In the genomic region with DNA sequence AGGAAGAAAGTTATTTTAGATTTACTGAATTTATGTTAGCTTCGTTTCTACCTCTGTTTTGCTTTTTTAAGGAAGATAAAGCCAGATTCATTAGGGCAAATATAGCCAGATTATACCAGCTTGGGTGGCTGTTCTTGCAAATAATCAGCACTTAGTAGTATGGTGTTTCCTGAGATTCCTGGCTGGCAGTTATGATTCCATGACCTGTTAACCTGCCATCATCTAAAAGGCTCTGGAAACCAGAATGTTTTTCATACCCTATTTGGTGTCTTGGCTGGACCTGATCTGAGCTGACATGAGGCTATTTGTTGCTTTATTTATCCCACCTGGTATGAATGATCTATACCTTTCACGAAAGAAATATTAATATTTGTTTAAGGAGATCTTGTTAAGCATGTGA, we compare ENCODE assay signal across 24 cellular contexts.
DNase-seq lines count a peak whose midpoint lies in the region; ATAC-seq and TF ChIP-seq lines count a peak whose summit lies in the region.
"Had no signal": no experiment of that assay in that cellular context is flagged by ENCODE, and none has a peak within 500 bp of the region (broad histone marks: within the 10 kb centered on the region; RNA-seq: fewer than 3 reads in every experiment).

No MANE protein-coding gene starts in this region.

- TF ChIP-seq EP300 in transverse colon (IDR thresholded peaks at IDR 0.05; ENCODE audit: low read depth): no peak

- no peak overlapping the region for H3K9ac ChIP-seq in mesenchymal stem cell (ENCODE audit: low read length)

- no peak overlapping the region for H4K8ac ChIP-seq in mesenchymal stem cell (ENCODE audit: low read length)

- no peak overlapping the region for H3K4me3 ChIP-seq in CD4-positive, alpha-beta memory T cell (ENCODE audit: low read length in 2 of 2)
- H3K4me3 ChIP-seq in mesenchymal stem cell (ENCODE audit: insufficient read depth in 1 of 2, low read depth in 1 of 2, low read length in 2 of 2) (no peak overlapping the region), transverse colon (no peak overlapping the region)
- H3K4me3 ChIP-seq: K562, SJCRH30 had no signal

- no peaks in the 10 kb centered on the region for H3K9me3 Mint-ChIP-seq in CD4-positive, alpha-beta memory T cell
- no peaks in the 10 kb centered on the region for H3K9me3 Mint-ChIP-seq in brain
- no peaks in the 10 kb centered on the region for H3K9me3 Mint-ChIP-seq in type B pancreatic cell
- H3K9me3 Mint-ChIP-seq: CD14-positive monocyte had no signal

- DNase-seq in CD4-positive, alpha-beta memory T cell: no peak
- DNase-seq in mesenchymal stem cell (no peak), type B pancreatic cell (ENCODE audit: extremely low spot score, unreplicated experiment) (no peak), transverse colon (no peak), cerebellum (ENCODE audit: low spot score) (no peak)
- DNase-seq: Calu3; DMS153; MV-4-11; NCI-H1105; NCI-H1436 treated with DMSO at 0.1 percent for 48 hours; NCI-H187 treated with DMSO at 0.1 percent for 48 hours; NCI-H2171 treated with DMSO at 0.1 percent for 48 hours; NCI-H345; NCI-H524; NCI-H748 treated with DMSO at 0.1 percent for 48 hours; NK-92 treated with Interleukin-12 subunit alpha and Interleukin-12 subunit beta, amount 100 ng/mL, for 24 hours; PC-3; SJCRH30 had no signal

- no peak for ATAC-seq in GM21423 (IDR thresholded peaks at IDR 0.05; ENCODE audit: unreplicated experiment)
- ATAC-seq: K562, PC-3, SK-N-SH treated with all-trans-retinoic acid at 6 μM for 48 hours had no signal

- H3K36me3 Mint-ChIP-seq in CD4-positive, alpha-beta memory T cell: peaks cover 32 to 55% of the 10 kb centered on the region in 2 donors
- H3K36me3 Mint-ChIP-seq in brain (peaks cover 45% of the 10 kb centered on the region), type B pancreatic cell (peaks cover 18% of the 10 kb centered on the region)

- peak overlapping the region; percentile 22 for H2AK5ac ChIP-seq in mesenchymal stem cell (ENCODE audit: low read length, severe bottlenecking)

- no peak overlapping the region for H2BK120ac ChIP-seq in mesenchymal stem cell (ENCODE audit: low read depth, low read length)

- peak overlapping the region in 4 of 7 donors; percentile 15 to 57 (median 50) for H3K27ac Mint-ChIP-seq in CD4-positive, alpha-beta memory T cell
- H3K27ac Mint-ChIP-seq in brain (peak overlapping the region in 3 of 5 experiments; percentile 33 to 77 (median 49)), type B pancreatic cell (peak overlapping the region; percentile 31)

- H3K4ac ChIP-seq in mesenchymal stem cell (ENCODE audit: low read depth in 1 of 2, low read length in 2 of 2): no peak overlapping the region

- H3K4me1 Mint-ChIP-seq in CD4-positive, alpha-beta memory T cell: peaks cover 0 to 6% (median 0%) of the 10 kb centered on the region in 4 donors
- H3K4me1 Mint-ChIP-seq in brain (peaks cover 30% of the 10 kb centered on the region), type B pancreatic cell (ENCODE audit: unreplicated experiment) (peaks cover 24% of the 10 kb centered on the region)

- H4K91ac ChIP-seq in mesenchymal stem cell (ENCODE audit: low read length): no peak overlapping the region

- H2AFZ ChIP-seq in mesenchymal stem cell (ENCODE audit: low read depth, low read length): no peak overlapping the region

- H3K27ac ChIP-seq in CD4-positive, alpha-beta memory T cell (ENCODE audit: low read depth, low read length): no peak overlapping the region
- H3K27ac ChIP-seq in mesenchymal stem cell (ENCODE audit: low read length, poor library complexity, severe bottlenecking) (no peak overlapping the region), transverse colon (no peak overlapping the region)
- H3K27ac ChIP-seq: HL-60, SJCRH30 had no signal

- TF ChIP-seq POLR2A in transverse colon (IDR thresholded peaks at IDR 0.05): no peak

- no peak overlapping the region for H3K14ac ChIP-seq in mesenchymal stem cell (ENCODE audit: low read length in 2 of 2)

- intact Hi-C loops in CD4-positive, alpha-beta memory T cell (cut with micrococcal nuclease): no loop called here
- intact Hi-C loops in transverse colon (cut with DNase I; ENCODE audit: low total_unique reads): loop anchor here (5.0 kb wide), 1 partner anchor 115 kb away; a partner anchor contains a TSS

- in situ Hi-C loops in transverse colon (cut with MboI; ENCODE audit: low pct_ligation_motif_present in 1 of 4, low pct_unique_long_range_greater_than_20kb in 1 of 4, low sequenced_read_pairs in 3 of 4): loop anchor here in 1 of 4 donors (25.0 kb wide), 1 partner anchor 110 kb away; a partner anchor contains a TSS

- peaks cover 21% of the 10 kb centered on the region for H3K36me3 ChIP-seq in CD4-positive, alpha-beta memory T cell (ENCODE audit: insufficient read depth, low read length)
- H3K36me3 ChIP-seq in mesenchymal stem cell (ENCODE audit: control insufficient read depth in 1 of 2, insufficient read depth in 2 of 2, low read depth in 1 of 2, low read length in 2 of 2) (peaks cover 2 to 24% of the 10 kb centered on the region in 2 experiments), transverse colon (peaks cover 0 to 9% (median 0%) of the 10 kb centered on the region in 4 donors)
- H3K36me3 ChIP-seq: SJCRH30 had no signal

- H3K18ac ChIP-seq in mesenchymal stem cell (ENCODE audit: low read depth in 1 of 2, low read length in 2 of 2): no peak overlapping the region

- CTCF ChIA-PET in CD4-positive, alpha-beta memory T cell (lab: Charles Lee; ENCODE audit: partially characterized antibody): interaction anchor here (3.4 kb wide), 1 partner anchor 8 kb away, joined by 33 read pairs; no protein-coding TSS in a partner anchor

- H3K4me3 Mint-ChIP-seq in CD4-positive, alpha-beta memory T cell: no peak overlapping the region
- no peak overlapping the region for H3K4me3 Mint-ChIP-seq in brain
- H3K4me3 Mint-ChIP-seq in type B pancreatic cell: no peak overlapping the region
- H3K4me3 Mint-ChIP-seq: CD14-positive monocyte had no signal

- no peak overlapping the region for H2BK12ac ChIP-seq in mesenchymal stem cell (ENCODE audit: low read length in 2 of 2)

- H2BK5ac ChIP-seq in mesenchymal stem cell (ENCODE audit: low read depth, low read length, poor library complexity, severe bottlenecking): no peak overlapping the region

- H3K27me3 ChIP-seq in CD4-positive, alpha-beta memory T cell (ENCODE audit: insufficient read depth, low read length): no peaks in the 10 kb centered on the region
- no peaks in the 10 kb centered on the region for H3K27me3 ChIP-seq in mesenchymal stem cell (ENCODE audit: control insufficient read depth in 1 of 2, insufficient read depth in 1 of 2, low read length in 2 of 2)
- H3K27me3 ChIP-seq in transverse colon: no peaks in the 10 kb centered on the region
- H3K27me3 ChIP-seq: SJCRH30 had no signal

- POLR2A ChIA-PET in CD4-positive, alpha-beta memory T cell (lab: Charles Lee; ENCODE audit: partially characterized antibody): no interaction called here

- no peak overlapping the region for H3K4me2 ChIP-seq in mesenchymal stem cell (ENCODE audit: low read length, poor library complexity, severe bottlenecking)

- no peaks in the 10 kb centered on the region for H3K27me3 Mint-ChIP-seq in CD4-positive, alpha-beta memory T cell
- no peaks in the 10 kb centered on the region for H3K27me3 Mint-ChIP-seq in brain
- H3K27me3 Mint-ChIP-seq in type B pancreatic cell: no peaks in the 10 kb centered on the region

- no peaks in the 10 kb centered on the region for H3K9me3 ChIP-seq in CD4-positive, alpha-beta memory T cell (ENCODE audit: control insufficient read depth in 1 of 2, low read length in 2 of 2)
- no peaks in the 10 kb centered on the region for H3K9me3 ChIP-seq in mesenchymal stem cell (ENCODE audit: control insufficient read depth, low read length)
- no peaks in the 10 kb centered on the region for H3K9me3 ChIP-seq in transverse colon
- H3K9me3 ChIP-seq: SJCRH30 had no signal

- peaks cover 13% of the 10 kb centered on the region for H3K79me1 ChIP-seq in mesenchymal stem cell (replicated peaks; ENCODE audit: low read length, poor library complexity, severe bottlenecking)

- no peak overlapping the region for H3K23ac ChIP-seq in mesenchymal stem cell (ENCODE audit: low read length in 2 of 2)

- H2BK15ac ChIP-seq in mesenchymal stem cell (ENCODE audit: low read depth, poor library complexity, severe bottlenecking): no peak overlapping the region

- TF ChIP-seq CTCF in brain (conservative IDR thresholded peaks at IDR 0.05): no peak
- TF ChIP-seq CTCF in type B pancreatic cell (conservative IDR thresholded peaks at IDR 0.05): no peak
- TF ChIP-seq CTCF in transverse colon (IDR thresholded peaks at IDR 0.05): no peak

- WGBS in mesenchymal stem cell: 94% methylated on average over 2 of the region's 2 CpGs
- WGBS in transverse colon (ENCODE audit: low coverage in 1 of 2), 2 donors: 75 to 92% methylated on average over 2 of the region's 2 CpGs

- H3K4me1 ChIP-seq in CD4-positive, alpha-beta memory T cell (ENCODE audit: insufficient read depth, low read length): no peaks in the 10 kb centered on the region
- H3K4me1 ChIP-seq in mesenchymal stem cell (ENCODE audit: control insufficient read depth, insufficient read depth, low read depth, low read length) (peaks cover 7% of the 10 kb centered on the region), transverse colon (peaks cover 10 to 49% (median 25%) of the 10 kb centered on the region in 4 donors)
